20 cellular contexts compared by ENCODE assay signal in the genomic region with DNA sequence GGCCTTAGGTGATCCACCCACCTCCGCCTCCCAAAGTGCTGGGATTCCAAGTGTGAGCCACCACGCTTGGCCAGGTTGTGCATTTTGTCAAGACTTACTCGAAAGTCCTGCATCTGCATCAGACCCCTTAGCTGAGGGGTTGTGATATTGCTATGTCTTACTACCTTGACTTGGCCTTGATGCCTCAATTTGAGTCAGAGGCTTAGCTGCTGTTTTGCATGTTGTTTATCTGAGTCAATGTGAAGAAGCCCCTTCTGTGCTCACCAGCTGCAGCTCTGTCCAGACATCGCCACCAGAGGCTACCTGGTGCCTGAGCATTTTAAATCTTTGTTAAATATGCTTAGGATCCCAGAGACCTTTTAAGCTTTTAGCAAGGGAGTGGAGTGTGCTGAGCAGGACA. TPM values are rescaled to one million over a fixed set of nuclear protein-coding genes. Genes with fewer than 3 reads are reported as not detected.
"Had no signal": no experiment of that assay in that cellular context is flagged by ENCODE, and none has a peak within 500 bp of the region (broad histone marks: within the 10 kb centered on the region; RNA-seq: fewer than 3 reads in every experiment).

No MANE protein-coding gene starts in this region.

- H3K27me3 ChIP-seq: gastroesophageal sphincter, upper lobe of right lung had no signal

- H3K9me3 Mint-ChIP-seq: activated B cell treated with CpG ODN at 0.5 μM for 24 hours; activated naive CD4-positive, alpha-beta T cell treated with anti-CD3 and anti-CD28 coated beads, Interleukin-2, amount 50 U/mL, for 24 hours; brain; stimulated activated naive CD8-positive, alpha-beta T cell treated with anti-CD3 and anti-CD28 coated beads, Interleukin-15, Interleukin-2, amounts not matched to agents 100 ng/mL and 50 ng/mL, for 24 hours had no signal

- H3K4me3 Mint-ChIP-seq: activated B cell treated with CpG ODN at 0.5 μM for 24 hours; activated naive CD4-positive, alpha-beta T cell treated with anti-CD3 and anti-CD28 coated beads, Interleukin-2, amount 50 U/mL, for 24 hours; brain; stimulated activated naive CD8-positive, alpha-beta T cell treated with anti-CD3 and anti-CD28 coated beads, Interleukin-15, Interleukin-2, amounts not matched to agents 100 ng/mL and 50 ng/mL, for 24 hours had no signal

- H3K4me3 ChIP-seq: gastroesophageal sphincter, upper lobe of right lung had no signal

- ATAC-seq: gastroesophageal sphincter, upper lobe of right lung had no signal

- H3K4me1 Mint-ChIP-seq: activated B cell treated with CpG ODN at 0.5 μM for 24 hours; activated naive CD4-positive, alpha-beta T cell treated with anti-CD3 and anti-CD28 coated beads, Interleukin-2, amount 50 U/mL, for 24 hours; brain had no signal

- H3K27ac ChIP-seq: epithelial cell of prostate, gastroesophageal sphincter, upper lobe of right lung had no signal

- DNase-seq: activated B cell treated with CpG ODN at 0.5 μM for 24 hours; activated CD4-positive, alpha-beta T cell treated with anti-CD3 and anti-CD28 coated beads, Interleukin-2, amount 50 U/mL, for 1 hour; activated effector memory CD4-positive, alpha-beta T cell treated with Interleukin-2 at 50 U/mL for 16 hours; activated T-cell treated with anti-CD3 and anti-CD28 coated beads for 4 hours; amygdala; effector memory CD4-positive, alpha-beta T cell; stimulated activated CD4-positive, alpha-beta T cell treated with anti-CD3 and anti-CD28 coated beads, Interleukin-4, amount 100 ng/mL, for 1 hour; stimulated activated CD8-positive, alpha-beta memory T cell treated with anti-CD3 and anti-CD28 coated beads, Interleukin-4, amount 100 ng/mL, for 48 hours; upper lobe of right lung had no signal

- H3K4me1 ChIP-seq: gastroesophageal sphincter, upper lobe of right lung had no signal

- H3K27ac Mint-ChIP-seq: activated B cell treated with CpG ODN at 0.5 μM for 24 hours; activated naive CD4-positive, alpha-beta T cell treated with anti-CD3 and anti-CD28 coated beads, Interleukin-2, amount 50 U/mL, for 24 hours; stimulated activated naive CD8-positive, alpha-beta T cell treated with anti-CD3 and anti-CD28 coated beads, Interleukin-15, Interleukin-2, amounts not matched to agents 100 ng/mL and 50 ng/mL, for 24 hours had no signal

- H3K9me3 ChIP-seq: gastroesophageal sphincter, upper lobe of right lung had no signal

- H3K27me3 Mint-ChIP-seq: activated B cell treated with CpG ODN at 0.5 μM for 24 hours; activated naive CD4-positive, alpha-beta T cell treated with anti-CD3 and anti-CD28 coated beads, Interleukin-2, amount 50 U/mL, for 24 hours; brain; stimulated activated naive CD8-positive, alpha-beta T cell treated with anti-CD3 and anti-CD28 coated beads, Interleukin-15, Interleukin-2, amounts not matched to agents 100 ng/mL and 50 ng/mL, for 24 hours had no signal

RNA-seq across cellular contexts. Expression of a gene that starts 53.4 kb away (rescaled TPM):
- total RNA-seq: activated B cell treated with CpG ODN at 0.5 μM for 24 hours; activated CD8-positive, alpha-beta memory T cell treated with anti-CD3 and anti-CD28 coated beads for 36 hours; gastroesophageal sphincter; kidney epithelial cell; mesenteric fat pad; osteocyte; temporal lobe; upper lobe of right lung had no signal
- polyA plus RNA-seq: neural cell had no signal
